ENCODE assay signal across 8 cellular contexts in genomic region chr11:112073941-112074811, GRCh38. TPM values are rescaled to one million over a fixed set of nuclear protein-coding genes. Genes with fewer than 3 reads are reported as not detected.
A peak's percentile ranks its signal among the peaks of the same experiment; 100 is the strongest.
DNase-seq lines count a peak whose midpoint lies in the region; ATAC-seq, FAIRE-seq and TF ChIP-seq lines count a peak whose summit lies in the region.

TSS of gene NKAPD1 (plus strand) at chr11:112074299. CDS start at chr11:112075575, 1,276 bp downstream.
TSS of gene PIH1D2 (minus strand) at chr11:112074017. CDS start at chr11:112073174, 843 bp downstream.

- peaks cover 31 to 38% (median 36%) of the 10 kb centered on the region in 3 donors for H3K4me1 Mint-ChIP-seq in T-cell

- H3K27me3 Mint-ChIP-seq in T-cell, result peaks cover 3 to 16% of the 10 kb centered on the region in 2 donors

- H3K9me3 ChIP-seq in right atrium auricular region (no peaks in the 10 kb centered on the region), psoas muscle (no peaks in the 10 kb centered on the region)

- intact Hi-C loops in psoas muscle (cut with DNase I), result loop anchor here in 1 of 2 donors (5.0 kb wide), 1 partner anchor 47 kb away; the partner anchor contains the start of gene DLAT

- DNase-seq in GM12892 (ENCODE audit: insufficient read length) (peak; percentile 57), NCI-H146 (lab: John Stamatoyannopoulos, UW) (peak; percentile 87), T-cell (peak; percentile 63 to 86 (median 77)), amygdala (lab: John Stamatoyannopoulos, UW) (peak; percentile 22 to 92 (median 74)), right atrium auricular region (ENCODE audit: low spot score) (peak; percentile 83), psoas muscle (peak; percentile 73 to 84)

- peak within 1 kb of the TSS; percentile 81 to 96 (median 93) for H3K4me3 Mint-ChIP-seq in T-cell

- peak; percentile 92 for FAIRE-seq in GM12892 (lab: Jason Lieb, UNC)

- H3K4me1 ChIP-seq in right atrium auricular region, result peaks cover 0 to 16% of the 10 kb centered on the region in 2 donors
- H3K4me1 ChIP-seq in psoas muscle, result peaks cover 14% of the 10 kb centered on the region
- no peaks in the 10 kb centered on the region for H3K4me1 ChIP-seq in urinary bladder (ENCODE audit: insufficient read depth)

- CTCF ChIA-PET in T-cell (lab: Charles Lee), result interaction anchor here in 1 of 2 donors (1.0 to 1.1 kb wide), 2 partner anchors 12 to 148 kb away, joined by 3 to 6 read pairs; partner anchors contain the start of genes SDHD and TIMM8B

- ATAC-seq in HG02798 (IDR thresholded peaks at IDR 0.05; ENCODE audit: poor library complexity, unreplicated experiment) (peak; percentile 91), T-cell (replicated peaks in 1 of 4) (peak; percentile 88 to 90 (median 90)), psoas muscle (peak; percentile 85 to 95 (median 88))

- peak within 1 kb of the TSS; percentile 87 to 92 for H3K27ac ChIP-seq in right atrium auricular region
- peak within 1 kb of the TSS; percentile 94 for H3K27ac ChIP-seq in psoas muscle
- peak within 1 kb of the TSS; percentile 95 for H3K27ac ChIP-seq in urinary bladder (ENCODE audit: low read depth)

- TF ChIP-seq POLR2A in GM12892 (IDR thresholded peaks at IDR 0.05; ENCODE audit: low read depth, low read length), result peak; percentile 70

- POLR2A ChIA-PET in T-cell (lab: Charles Lee), result interaction anchor here (0.7 to 1.5 kb wide), 3 partner anchors 12 to 203 kb away, joined by 3 to 8 read pairs (median 3); partner anchors contain the start of genes ALG9 (in 1 of the 2), SDHD (in 1 of the 2) and TIMM8B (in 1 of the 2)

- H3K4me3 ChIP-seq in right atrium auricular region, result peak within 1 kb of the TSS; percentile 63 to 85
- peak within 1 kb of the TSS; percentile 92 for H3K4me3 ChIP-seq in psoas muscle
- H3K4me3 ChIP-seq in urinary bladder (ENCODE audit: low read depth, low read length), result peak within 1 kb of the TSS; percentile 90

- 0% methylated on average over 41 to 43 of the region's 43 CpGs for WGBS in psoas muscle, 3 donors
- under 1% methylated on average over 43 of the region's 43 CpGs for WGBS in urinary bladder

- H3K36me3 ChIP-seq in right atrium auricular region, result peaks cover 25% of the 10 kb centered on the region
- H3K36me3 ChIP-seq in psoas muscle (ENCODE audit: insufficient read depth in 1 of 2, low read depth in 1 of 2), result peaks cover 9 to 42% of the 10 kb centered on the region in 2 donors
- peaks cover 7% of the 10 kb centered on the region for H3K36me3 ChIP-seq in urinary bladder (ENCODE audit: insufficient read depth)

- peak within 1 kb of the TSS; percentile 93 to 98 for H3K27ac Mint-ChIP-seq in T-cell

- H3K36me3 Mint-ChIP-seq in T-cell, result peaks cover 19% of the 10 kb centered on the region

- TF ChIP-seq CTCF in right atrium auricular region (IDR thresholded peaks at IDR 0.05) (no peak), psoas muscle (IDR thresholded peaks at IDR 0.05) (no peak)

- H3K27me3 ChIP-seq in right atrium auricular region (no peaks in the 10 kb centered on the region), psoas muscle (ENCODE audit: insufficient read depth in 3 of 3, low read length in 2 of 3) (no peaks in the 10 kb centered on the region)

- H3K9me3 Mint-ChIP-seq in T-cell, result no peaks in the 10 kb centered on the region

RNA-seq across cellular contexts. Expression of gene NKAPD1, which starts in this region (rescaled TPM):
- 22.7 TPM for polyA plus RNA-seq in GM12892 (2012; ENCODE audit: missing spikeins)
- total RNA-seq in T-cell, result 10 to 100 TPM; 14.6 to 22.1 (median 17.7) TPM
- total RNA-seq in right atrium auricular region, result 1 to 10 TPM; 4.4 to 7.0 TPM
- total RNA-seq in psoas muscle, result 10 to 100 TPM in 2 of 4 donors, 1 to 10 TPM in 2; 9.3 to 13.8 (median 10.8) TPM
- 10 to 100 TPM in 1 of 3 donors, 1 to 10 TPM in 2; 8.5 to 21.6 (median 9.0) TPM for polyA plus RNA-seq in psoas muscle
- 29.3 TPM for total RNA-seq in urinary bladder
- polyA plus RNA-seq in urinary bladder, result 16.0 TPM

RNA-seq across cellular contexts. Expression of gene PIH1D2, which starts in this region (rescaled TPM):
- polyA plus RNA-seq in GM12892 (2012; ENCODE audit: missing spikeins), result 1.3 TPM
- total RNA-seq in T-cell, result under 1 TPM in 3 of 5 donors, not detected in 2; 0.30 to 0.44 (median 0.36) TPM
- total RNA-seq in right atrium auricular region, result 1 to 10 TPM; 1.2 to 1.7 TPM
- total RNA-seq in psoas muscle, result 1 to 10 TPM in 2 of 4 donors, under 1 TPM in 2; 0.49 to 1.3 (median 0.97) TPM
- 1 to 10 TPM; 1.2 to 3.0 (median 1.8) TPM for polyA plus RNA-seq in psoas muscle
- 4.5 TPM for total RNA-seq in urinary bladder
- 1.0 TPM for polyA plus RNA-seq in urinary bladder

Comparison
In these comparisons a context has a peak if more than half of its experiments do, and no peak if none do; other contexts are left out.
1. Peak in every context shown above with its lines: DNase-seq, ATAC-seq, H3K4me3 ChIP-seq and H3K27ac ChIP-seq.